Comparison of ENCODE assay signal across 16 cellular contexts in genomic region chr2:182745061-182745460, GRCh38. TPM values are rescaled to one million over a fixed set of nuclear protein-coding genes. Genes with fewer than 3 reads are reported as not detected.
DNase-seq lines count a peak whose midpoint lies in the region; ATAC-seq and TF ChIP-seq lines count a peak whose summit lies in the region.
"Had no signal": no experiment of that assay in that cellular context is flagged by ENCODE, and none has a peak within 500 bp of the region (broad histone marks: within the 10 kb centered on the region; RNA-seq: fewer than 3 reads in every experiment).

No MANE protein-coding gene starts in this region.

- CTCF ChIA-PET in Calu3 (lab: Charles Lee) = no interaction called here

- DNase-seq in Calu3 (no peak), LNCaP clone FGC (ENCODE audit: low read depth) (peak; percentile 27), epithelial cell of esophagus (ENCODE audit: low read depth) (peak; percentile 12), nephron progenitor cell (no peak), GM19240 (ENCODE audit: insufficient read length, low spot score) (no peak), activated gamma-delta T cell treated with Interleukin-2 at 50 U/mL for 16 hours (no peak), foreskin melanocyte (no peak)
- DNase-seq: C1 segment of cervical spinal cord; CD4-positive, alpha-beta memory T cell; COR-L47; DMS153; DND-41; H7; HCEC 1CT had no signal

- H3K4me3 ChIP-seq in LNCaP clone FGC (ENCODE audit: low read depth, low read length) (no peak overlapping the region), epithelial cell of esophagus (ENCODE audit: low read length) (no peak overlapping the region)
- H3K4me3 ChIP-seq: GM23248 had no signal

- H3K36me3 Mint-ChIP-seq in Calu3 (ENCODE audit: insufficient read depth, unreplicated experiment) (peaks cover 41% of the 10 kb centered on the region), nephron progenitor cell (ENCODE audit: low read depth) (peaks cover 73% of the 10 kb centered on the region)
- H3K36me3 Mint-ChIP-seq in activated T-helper 17 cell treated with anti-CD3 and anti-CD28 coated beads, Interleukin-2, amount 50 U/mL, for 72 hours (ENCODE audit: low read depth) = peaks cover 76% of the 10 kb centered on the region

- H3K27ac Mint-ChIP-seq in Calu3 (ENCODE audit: unreplicated experiment) (peak overlapping the region; percentile 23), nephron progenitor cell (peak overlapping the region; percentile 11)
- no peak overlapping the region for H3K27ac Mint-ChIP-seq in activated T-helper 17 cell treated with anti-CD3 and anti-CD28 coated beads, Interleukin-2, amount 50 U/mL, for 72 hours
- H3K27ac Mint-ChIP-seq: CD4-positive, alpha-beta memory T cell had no signal

- intact Hi-C loops in Calu3 (cut with micrococcal nuclease; ENCODE audit: unreplicated experiment) = no loop called here

- H3K9me3 Mint-ChIP-seq in Calu3 (ENCODE audit: low read depth, unreplicated experiment) (no peaks in the 10 kb centered on the region), nephron progenitor cell (peaks cover 20% of the 10 kb centered on the region)
- H3K9me3 Mint-ChIP-seq in activated T-helper 17 cell treated with anti-CD3 and anti-CD28 coated beads, Interleukin-2, amount 50 U/mL, for 72 hours = no peaks in the 10 kb centered on the region

- TF ChIP-seq CTCF in Calu3 (IDR thresholded peaks at IDR 0.05; ENCODE audit: unreplicated experiment) (no peak), LNCaP clone FGC (IDR thresholded peaks at IDR 0.05; ENCODE audit: control insufficient read depth, extremely low read depth, insufficient read depth) (no peak), epithelial cell of esophagus (IDR thresholded peaks at IDR 0.05; ENCODE audit: insufficient read depth, low read depth, low read length, missing control alignments) (no peak), nephron progenitor cell (IDR thresholded peaks at IDR 0.05) (no peak)

- ATAC-seq in activated T-helper 17 cell treated with anti-CD3 and anti-CD28 coated beads, Interleukin-2, amount 50 U/mL, for 72 hours (replicated peaks) = no peak

- peaks cover 8% of the 10 kb centered on the region for H3K4me1 Mint-ChIP-seq in Calu3 (ENCODE audit: low read depth, unreplicated experiment)
- no peaks in the 10 kb centered on the region for H3K4me1 Mint-ChIP-seq in nephron progenitor cell
- no peaks in the 10 kb centered on the region for H3K4me1 Mint-ChIP-seq in activated T-helper 17 cell treated with anti-CD3 and anti-CD28 coated beads, Interleukin-2, amount 50 U/mL, for 72 hours

- no peak overlapping the region for H3K4me3 Mint-ChIP-seq in Calu3 (ENCODE audit: low read depth, unreplicated experiment)
- H3K4me3 Mint-ChIP-seq in nephron progenitor cell = no peak overlapping the region
- no peak overlapping the region for H3K4me3 Mint-ChIP-seq in activated T-helper 17 cell treated with anti-CD3 and anti-CD28 coated beads, Interleukin-2, amount 50 U/mL, for 72 hours
- H3K4me3 Mint-ChIP-seq: CD4-positive, alpha-beta memory T cell had no signal

- H3K27me3 Mint-ChIP-seq in Calu3 (ENCODE audit: unreplicated experiment) = no peaks in the 10 kb centered on the region
- no peaks in the 10 kb centered on the region for H3K27me3 Mint-ChIP-seq in nephron progenitor cell (ENCODE audit: low read depth, poor library complexity)
- no peaks in the 10 kb centered on the region for H3K27me3 Mint-ChIP-seq in activated T-helper 17 cell treated with anti-CD3 and anti-CD28 coated beads, Interleukin-2, amount 50 U/mL, for 72 hours
- H3K27me3 Mint-ChIP-seq: CD4-positive, alpha-beta memory T cell had no signal

- BruUV-seq in Calu3 (replicated peaks; lab: Mats Ljungman, UMichigan) = no TSS peak

RNA-seq across cellular contexts. Expression of gene DNAJC10, which starts 29.0 kb away (rescaled TPM):
- total RNA-seq in Calu3 (2022) = 178 and 210 TPM in 2 replicates
- total RNA-seq in activated T-helper 17 cell treated with anti-CD3 and anti-CD28 coated beads, Interleukin-2, amount 50 U/mL, for 72 hours = 10 to 100 TPM; 27.4 to 54.0 TPM

Comparison
In these comparisons a context has a peak if more than half of its experiments do, and no peak if none do; other contexts are left out.
1. DNase-seq: peak in LNCaP clone FGC (single experiment) and epithelial cell of esophagus (single experiment); none in Calu3 (single experiment), nephron progenitor cell (single experiment), GM19240 (single experiment), activated gamma-delta T cell treated with Interleukin-2 at 50 U/mL for 16 hours (single experiment) and foreskin melanocyte (single experiment).